ENCODE assay signal across 8 cellular contexts in the genomic region with DNA sequence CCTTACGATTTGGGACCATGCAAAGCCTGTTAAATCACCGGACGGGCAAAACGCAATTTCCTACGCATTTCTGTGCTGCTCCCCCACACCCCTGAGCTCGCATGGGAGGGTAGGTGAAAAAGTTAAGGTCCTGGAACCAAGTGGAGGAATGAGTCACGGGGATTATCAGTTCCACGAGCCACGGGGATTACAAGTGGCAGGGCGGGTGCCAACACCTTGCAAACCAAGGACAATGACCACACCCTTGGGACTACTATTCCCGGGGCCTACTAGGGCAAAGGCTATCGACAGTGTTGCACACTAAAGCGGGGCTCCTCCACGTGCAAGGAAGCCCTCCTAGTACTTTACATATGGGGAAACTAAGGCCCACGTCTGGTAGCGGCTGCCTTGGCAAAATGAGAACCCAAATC. TPM values are rescaled to one million over a fixed set of nuclear protein-coding genes. Genes with fewer than 3 reads are reported as not detected.
DNase-seq lines count a peak whose midpoint lies in the region; ATAC-seq and TF ChIP-seq lines count a peak whose summit lies in the region.

No MANE protein-coding gene starts in this region.

- H3K27ac Mint-ChIP-seq in activated CD8-positive, alpha-beta memory T cell treated with anti-CD3 and anti-CD28 coated beads, Interleukin-2, amount 10 ng/mL, durations not matched to agents 7 days and 5 days: peak overlapping the region; percentile 93
- peak overlapping the region; percentile 93 for H3K27ac Mint-ChIP-seq in activated CD4-positive, alpha-beta memory T cell treated with anti-CD3 and anti-CD28 coated beads, Interleukin-2, amount 10 ng/mL, durations not matched to agents 7 days and 5 days
- H3K27ac Mint-ChIP-seq in neural crest cell (ENCODE audit: unreplicated experiment): peak overlapping the region; percentile 93

- H3K4me1 Mint-ChIP-seq in activated CD8-positive, alpha-beta memory T cell treated with anti-CD3 and anti-CD28 coated beads, Interleukin-2, amount 10 ng/mL, durations not matched to agents 7 days and 5 days: peaks cover 42% of the 10 kb centered on the region
- H3K4me1 Mint-ChIP-seq in activated CD4-positive, alpha-beta memory T cell treated with anti-CD3 and anti-CD28 coated beads, Interleukin-2, amount 10 ng/mL, durations not matched to agents 7 days and 5 days: peaks cover 43% of the 10 kb centered on the region
- H3K4me1 Mint-ChIP-seq in neural crest cell: peaks cover 37% of the 10 kb centered on the region

- H3K9me3 Mint-ChIP-seq in activated CD8-positive, alpha-beta memory T cell treated with anti-CD3 and anti-CD28 coated beads, Interleukin-2, amount 10 ng/mL, durations not matched to agents 7 days and 5 days (ENCODE audit: low read depth): no peaks in the 10 kb centered on the region
- H3K9me3 Mint-ChIP-seq in activated CD4-positive, alpha-beta memory T cell treated with anti-CD3 and anti-CD28 coated beads, Interleukin-2, amount 10 ng/mL, durations not matched to agents 7 days and 5 days: no peaks in the 10 kb centered on the region
- no peaks in the 10 kb centered on the region for H3K9me3 Mint-ChIP-seq in neural crest cell

- POLR2A ChIA-PET in activated CD4-positive, alpha-beta memory T cell treated with anti-CD3 and anti-CD28 coated beads, Interleukin-2, amount 10 ng/mL, durations not matched to agents 7 days and 5 days (lab: Charles Lee): interaction anchor here (0.6 to 14.8 kb wide), 27 partner anchors 12 to 384 kb away, joined by 3 to 234 read pairs (median 7); a partner anchor contains a TSS

- CTCF ChIA-PET in activated CD8-positive, alpha-beta memory T cell treated with anti-CD3 and anti-CD28 coated beads, Interleukin-2, amount 10 ng/mL, durations not matched to agents 7 days and 5 days (lab: Charles Lee): interaction anchor here (1.1 to 2.7 kb wide), 6 partner anchors 8 to 198 kb away, joined by 3 to 11 read pairs (median 4); a partner anchor contains a TSS
- CTCF ChIA-PET in activated CD4-positive, alpha-beta memory T cell treated with anti-CD3 and anti-CD28 coated beads, Interleukin-2, amount 10 ng/mL, durations not matched to agents 7 days and 5 days (lab: Charles Lee): interaction anchor here (1.1 to 2.1 kb wide), 7 partner anchors 17 to 283 kb away, joined by 3 to 10 read pairs (median 5); a partner anchor contains a TSS

- H3K4me3 Mint-ChIP-seq in activated CD8-positive, alpha-beta memory T cell treated with anti-CD3 and anti-CD28 coated beads, Interleukin-2, amount 10 ng/mL, durations not matched to agents 7 days and 5 days: peak overlapping the region; percentile 97
- H3K4me3 Mint-ChIP-seq in activated CD4-positive, alpha-beta memory T cell treated with anti-CD3 and anti-CD28 coated beads, Interleukin-2, amount 10 ng/mL, durations not matched to agents 7 days and 5 days: peak overlapping the region; percentile 99
- peak overlapping the region; percentile 99 for H3K4me3 Mint-ChIP-seq in neural crest cell

- H3K27me3 Mint-ChIP-seq in activated CD8-positive, alpha-beta memory T cell treated with anti-CD3 and anti-CD28 coated beads, Interleukin-2, amount 10 ng/mL, durations not matched to agents 7 days and 5 days: no peaks in the 10 kb centered on the region
- H3K27me3 Mint-ChIP-seq in activated CD4-positive, alpha-beta memory T cell treated with anti-CD3 and anti-CD28 coated beads, Interleukin-2, amount 10 ng/mL, durations not matched to agents 7 days and 5 days: no peaks in the 10 kb centered on the region
- no peaks in the 10 kb centered on the region for H3K27me3 Mint-ChIP-seq in neural crest cell (ENCODE audit: low read depth)

- peaks cover 36% of the 10 kb centered on the region for H3K36me3 Mint-ChIP-seq in activated CD8-positive, alpha-beta memory T cell treated with anti-CD3 and anti-CD28 coated beads, Interleukin-2, amount 10 ng/mL, durations not matched to agents 7 days and 5 days
- H3K36me3 Mint-ChIP-seq in activated CD4-positive, alpha-beta memory T cell treated with anti-CD3 and anti-CD28 coated beads, Interleukin-2, amount 10 ng/mL, durations not matched to agents 7 days and 5 days (ENCODE audit: low read depth): peaks cover 52% of the 10 kb centered on the region
- H3K36me3 Mint-ChIP-seq in neural crest cell (ENCODE audit: low read depth): peaks cover 7% of the 10 kb centered on the region

- ATAC-seq in activated CD8-positive, alpha-beta memory T cell treated with anti-CD3 and anti-CD28 coated beads, Interleukin-2, amount 10 ng/mL, durations not matched to agents 7 days and 5 days: peak; percentile 11

- H3K4me3 ChIP-seq in fibroblast of the aortic adventitia (ENCODE audit: low read depth, low read length): peak overlapping the region; percentile 85

- DNase-seq in activated CD8-positive, alpha-beta memory T cell treated with anti-CD3 and anti-CD28 coated beads, Interleukin-2, amount 10 ng/mL, durations not matched to agents 7 days and 5 days: peak; percentile 45
- no peak for DNase-seq in activated CD8-positive, alpha-beta memory T cell treated with anti-CD3 and anti-CD28 coated beads, Interleukin-2, amount 50 U/mL, for 48 hours
- DNase-seq in HS-27A (ENCODE audit: low read depth): peak; percentile 26
- no peak for DNase-seq in activated CD4-positive, alpha-beta memory T cell treated with anti-CD3 and anti-CD28 coated beads, Interleukin-2, amount 10 ng/mL, durations not matched to agents 7 days and 5 days
- DNase-seq in fibroblast of the aortic adventitia (ENCODE audit: low read depth): peak; percentile 60
- DNase-seq in neural crest cell (ENCODE audit: low read depth, low spot score): no peak
- DNase-seq in Ammon's horn (ENCODE audit: low spot score): no peak
- DNase-seq in activated gamma-delta T cell (lab: John Stamatoyannopoulos, UW): no peak

- no peak for TF ChIP-seq CTCF in fibroblast of the aortic adventitia (IDR thresholded peaks at IDR 0.05; ENCODE audit: insufficient read depth, low read length)
- no peak for TF ChIP-seq CTCF in neural crest cell (conservative IDR thresholded peaks at IDR 0.05)

RNA-seq across cellular contexts. Expression of a gene that starts 0.4 kb away (rescaled TPM):
- 10 to 100 TPM; 28.2 to 35.5 TPM for total RNA-seq in activated CD8-positive, alpha-beta memory T cell treated with anti-CD3 and anti-CD28 coated beads, Interleukin-2, amount 10 ng/mL, durations not matched to agents 7 days and 5 days
- total RNA-seq in activated CD4-positive, alpha-beta memory T cell treated with anti-CD3 and anti-CD28 coated beads, Interleukin-2, amount 10 ng/mL, durations not matched to agents 7 days and 5 days: 10 to 100 TPM; 30.1 to 31.1 TPM
- total RNA-seq in fibroblast of the aortic adventitia (ENCODE audit: low replicate concordance): 31.2 and 60.1 TPM in 2 replicates
- total RNA-seq in neural crest cell: 25.2 and 26.0 TPM in 2 replicates

RNA-seq across cellular contexts. Expression of a gene that starts 0.7 kb away (rescaled TPM):
- 10 to 100 TPM; 21.7 to 27.7 TPM for total RNA-seq in activated CD8-positive, alpha-beta memory T cell treated with anti-CD3 and anti-CD28 coated beads, Interleukin-2, amount 10 ng/mL, durations not matched to agents 7 days and 5 days
- 10 to 100 TPM; 19.2 to 19.4 TPM for total RNA-seq in activated CD4-positive, alpha-beta memory T cell treated with anti-CD3 and anti-CD28 coated beads, Interleukin-2, amount 10 ng/mL, durations not matched to agents 7 days and 5 days
- total RNA-seq in fibroblast of the aortic adventitia (ENCODE audit: low replicate concordance): 9.0 and 19.3 TPM in 2 replicates
- 25.9 and 26.5 TPM in 2 replicates for total RNA-seq in neural crest cell

RNA-seq across cellular contexts. Expression of a gene that starts 26.1 kb away (rescaled TPM):
- 100 to 1,000 TPM; 109 to 116 TPM for total RNA-seq in activated CD8-positive, alpha-beta memory T cell treated with anti-CD3 and anti-CD28 coated beads, Interleukin-2, amount 10 ng/mL, durations not matched to agents 7 days and 5 days
- total RNA-seq in activated CD4-positive, alpha-beta memory T cell treated with anti-CD3 and anti-CD28 coated beads, Interleukin-2, amount 10 ng/mL, durations not matched to agents 7 days and 5 days: 100 to 1,000 TPM; 129 to 131 TPM
- total RNA-seq in fibroblast of the aortic adventitia (ENCODE audit: low replicate concordance) (90.3 and 112 TPM in 2 replicates), neural crest cell (52.6 and 54.8 TPM in 2 replicates)

RNA-seq across cellular contexts. Expression of a gene that starts 56.3 kb away (rescaled TPM):
- total RNA-seq in activated CD8-positive, alpha-beta memory T cell treated with anti-CD3 and anti-CD28 coated beads, Interleukin-2, amount 10 ng/mL, durations not matched to agents 7 days and 5 days: 100 to 1,000 TPM; 204 to 211 TPM
- total RNA-seq in activated CD4-positive, alpha-beta memory T cell treated with anti-CD3 and anti-CD28 coated beads, Interleukin-2, amount 10 ng/mL, durations not matched to agents 7 days and 5 days: 100 to 1,000 TPM; 167 to 177 TPM
- total RNA-seq in fibroblast of the aortic adventitia (ENCODE audit: low replicate concordance): 131 and 144 TPM in 2 replicates
- total RNA-seq in neural crest cell: 24.3 and 32.6 TPM in 2 replicates

Comparison
In these comparisons a context has a peak if more than half of its experiments do, and no peak if none do; other contexts are left out.
1. DNase-seq: peak in activated CD8-positive, alpha-beta memory T cell treated with anti-CD3 and anti-CD28 coated beads, Interleukin-2, amount 10 ng/mL, durations not matched to agents 7 days and 5 days (single experiment), HS-27A (single experiment) and fibroblast of the aortic adventitia (single experiment); none in activated CD8-positive, alpha-beta memory T cell treated with anti-CD3 and anti-CD28 coated beads, Interleukin-2, amount 50 U/mL, for 48 hours (single experiment), activated CD4-positive, alpha-beta memory T cell treated with anti-CD3 and anti-CD28 coated beads, Interleukin-2, amount 10 ng/mL, durations not matched to agents 7 days and 5 days (single experiment), neural crest cell (single experiment), Ammon's horn (single experiment) and activated gamma-delta T cell (single experiment).
2. Peak in every context shown above with its lines, with median percentiles within 50 percentile points of each other: H3K27ac Mint-ChIP-seq and H3K4me3 Mint-ChIP-seq.